ENCODE assay signal across 8 cellular contexts in genomic region chr11:65419773-65420481, GRCh38. TPM values are rescaled to one million over a fixed set of nuclear protein-coding genes. Genes with fewer than 3 reads are reported as not detected.
DNase-seq lines count a peak whose midpoint lies in the region; ATAC-seq, FAIRE-seq and TF ChIP-seq lines count a peak whose summit lies in the region.

No MANE protein-coding gene starts in this region.

- H3K27me3 ChIP-seq in breast epithelium = no peaks in the 10 kb centered on the region

- DNase-seq in DMS79 (lab: John Stamatoyannopoulos, UW) (peak; percentile 68), LNCaP clone FGC (ENCODE audit: low read depth) (peak; percentile 98), T-helper 17 cell (peak in 1 of 3 donors; percentile 56), breast epithelium (ENCODE audit: low spot score in 2 of 2) (peak; percentile 94 to 98), iPS-NIHi11 (ENCODE audit: low spot score) (peak; percentile 54), skeletal muscle cell (ENCODE audit: low read depth) (peak; percentile 92), GM12891 (ENCODE audit: insufficient read length, low spot score) (no peak)

- intact Hi-C loops in breast epithelium (cut with DNase I; ENCODE audit: low total_unique reads) = loop anchor here (5.0 kb wide), 1 partner anchor 38 kb away; the partner anchor contains the start of gene SLC25A45

- H3K4me1 ChIP-seq in breast epithelium = peaks cover 26 to 30% of the 10 kb centered on the region in 2 donors

- peak overlapping the region; percentile 39 for H3K4me3 ChIP-seq in LNCaP clone FGC (ENCODE audit: low read depth, low read length)
- peak overlapping the region; percentile 93 to 96 (median 95) for H3K4me3 ChIP-seq in breast epithelium
- H3K4me3 ChIP-seq in skeletal muscle cell (ENCODE audit: low read depth, low read length) = peak overlapping the region; percentile 32

- peaks cover 16% of the 10 kb centered on the region for H3K36me3 Mint-ChIP-seq in T-helper 17 cell (ENCODE audit: low read depth)

- H3K36me3 ChIP-seq in breast epithelium = no peaks in the 10 kb centered on the region

- no peaks in the 10 kb centered on the region for H3K27me3 Mint-ChIP-seq in T-helper 17 cell

- no peak for FAIRE-seq in GM12891 (lab: Jason Lieb, UNC)

- H3K4me3 Mint-ChIP-seq in T-helper 17 cell = peak overlapping the region; percentile 100

- TF ChIP-seq CTCF in LNCaP clone FGC (IDR thresholded peaks at IDR 0.05; ENCODE audit: control insufficient read depth, extremely low read depth, insufficient read depth) (no peak), breast epithelium (IDR thresholded peaks at IDR 0.05) (no peak)

- H3K27ac Mint-ChIP-seq in T-helper 17 cell = peak overlapping the region; percentile 100

- TF ChIP-seq POLR2A in breast epithelium (IDR thresholded peaks at IDR 0.05) (no peak), GM12891 (IDR thresholded peaks at IDR 0.05; ENCODE audit: low read depth, low read length) (no peak)

- ATAC-seq in T-helper 17 cell = peak; percentile 4
- no peak for ATAC-seq in HG02884 (IDR thresholded peaks at IDR 0.05; ENCODE audit: unreplicated experiment)

- H3K27ac ChIP-seq in breast epithelium = peak overlapping the region; percentile 100

- H3K4me1 Mint-ChIP-seq in T-helper 17 cell = peaks cover 66% of the 10 kb centered on the region

- peaks cover 2% of the 10 kb centered on the region for H3K9me3 ChIP-seq in T-helper 17 cell (ENCODE audit: control insufficient read depth, low read length, poor library complexity, severe bottlenecking)
- H3K9me3 ChIP-seq in breast epithelium = no peaks in the 10 kb centered on the region

TF ChIP-seq in GM12891, 5 proteins besides CTCF, POLR2A, EP300 and RAD21:
- TF ChIP-seq PAX5 (IDR thresholded peaks at IDR 0.05; ENCODE audit: insufficient read depth, low read length, severe bottlenecking) = no peak
- TF ChIP-seq TAF1 (IDR thresholded peaks at IDR 0.05; ENCODE audit: low read depth, low read length) = no peak
- TF ChIP-seq SPI1 (IDR thresholded peaks at IDR 0.05; ENCODE audit: low read depth, low read length) = no peak
- no peak for TF ChIP-seq POLR2AphosphoS5 (IDR thresholded peaks at IDR 0.05; ENCODE audit: low read depth, low read length)
- TF ChIP-seq POU2F2 (IDR thresholded peaks at IDR 0.05; ENCODE audit: low read depth, low read length) = no peak

RNA-seq across cellular contexts. Expression of gene NEAT1, which starts 2.7 kb away (rescaled TPM):
- total RNA-seq in T-helper 17 cell = 100 to 1,000 TPM; 554 to 555 TPM
- 100 to 1,000 TPM; 323 to 391 (median 351) TPM for total RNA-seq in breast epithelium
- 373 TPM for polyA plus RNA-seq in GM12891 (2012; ENCODE audit: low read depth, missing spikeins)

RNA-seq across cellular contexts. Expression of gene FRMD8, which starts 33.5 kb away (rescaled TPM):
- 10 to 100 TPM; 29.2 to 37.5 TPM for total RNA-seq in T-helper 17 cell
- total RNA-seq in breast epithelium = 10 to 100 TPM; 22.9 to 57.0 (median 49.0) TPM
- polyA plus RNA-seq in GM12891 (2012; ENCODE audit: low read depth, missing spikeins) = 14.3 TPM

RNA-seq across cellular contexts. Expression of gene SLC25A45, which starts 37.5 kb away (rescaled TPM):
- total RNA-seq in T-helper 17 cell (10 to 100 TPM; 57.7 to 61.6 TPM), breast epithelium (1 to 10 TPM; 5.4 to 9.1 (median 6.6) TPM)
- 15.8 TPM for polyA plus RNA-seq in GM12891 (2012; ENCODE audit: low read depth, missing spikeins)

Comparison
In these comparisons a context has a peak if more than half of its experiments do, and no peak if none do; other contexts are left out.
1. H3K4me3 ChIP-seq: peak in every context shown above with its lines; median percentile 95 in breast epithelium; 39 in LNCaP clone FGC; 32 in skeletal muscle cell.
2. RNA of gene SLC25A45, which starts 37.5 kb away (total RNA-seq): 57.7 to 61.6 TPM in T-helper 17 cell; 5.4 to 9.1 TPM in breast epithelium; every median in the first group is over 4 times any median in the second.